In the genomic region with DNA sequence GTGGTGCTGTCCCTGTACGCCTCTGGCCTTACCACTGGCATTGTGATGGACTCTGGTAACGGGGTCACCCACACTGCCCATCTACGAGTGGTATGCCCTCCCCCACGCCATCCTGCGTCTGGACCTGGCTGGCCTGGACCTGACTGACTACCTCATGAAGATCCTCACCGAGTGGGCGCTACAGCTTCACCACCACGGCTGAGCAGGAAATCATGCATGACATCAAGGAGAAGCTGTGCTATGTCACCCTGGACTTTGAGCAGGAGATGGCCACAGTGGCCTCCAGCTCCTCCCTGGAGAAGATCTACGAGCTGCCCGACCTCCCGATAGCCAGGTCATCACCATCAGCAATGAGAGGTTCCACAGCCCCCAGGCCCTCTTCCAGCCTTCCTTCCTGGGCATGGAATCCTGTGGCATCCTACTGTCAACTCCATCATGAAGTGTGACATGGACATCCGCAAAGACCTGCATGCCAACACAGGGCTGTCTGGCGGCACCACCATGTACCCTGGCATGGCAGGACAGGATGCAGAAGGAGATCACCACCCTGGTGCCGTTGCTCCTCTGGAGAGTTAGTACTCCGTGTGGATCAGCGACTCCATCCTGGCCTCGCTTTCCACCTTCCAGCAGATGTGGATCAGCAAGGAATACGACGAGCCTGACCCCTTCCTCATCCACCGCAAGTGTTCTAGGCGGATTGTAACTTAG, we compare ENCODE assay signal across 25 cellular contexts.
"Had no signal": no experiment of that assay in that cellular context is flagged by ENCODE, and none has a peak within 500 bp of the region (broad histone marks: within the 10 kb centered on the region; RNA-seq: fewer than 3 reads in every experiment).

No MANE protein-coding gene starts in this region.

- H3K4me3 Mint-ChIP-seq: activated CD8-positive, alpha-beta T cell treated with anti-CD3 and anti-CD28 coated beads for 36 hours; activated naive CD8-positive, alpha-beta T cell treated with anti-CD3 and anti-CD28 coated beads, Interleukin-2, amount 10 ng/mL, durations not matched to agents 7 days and 5 days had no signal

- H3K4me3 ChIP-seq: adrenal gland, ascending aorta, body of pancreas, cardiac muscle cell, Peyer's patch, SJCRH30 had no signal

- H3K27me3 Mint-ChIP-seq: activated CD8-positive, alpha-beta T cell treated with anti-CD3 and anti-CD28 coated beads for 36 hours; activated naive CD8-positive, alpha-beta T cell treated with anti-CD3 and anti-CD28 coated beads, Interleukin-2, amount 10 ng/mL, durations not matched to agents 7 days and 5 days had no signal

- H3K36me3 ChIP-seq: adrenal gland, ascending aorta, cardiac muscle cell, Peyer's patch, WERI-Rb-1 had no signal

- DNase-seq: activated CD4-positive, alpha-beta T cell treated with anti-CD3 and anti-CD28 coated beads for 4 hours; activated CD8-positive, alpha-beta memory T cell treated with anti-CD3 and anti-CD28 coated beads, Interleukin-2, amount 50 U/mL, for 4 hours; activated CD8-positive, alpha-beta T cell treated with anti-CD3 and anti-CD28 coated beads for 36 hours; activated naive CD4-positive, alpha-beta T cell treated with anti-CD3 and anti-CD28 coated beads, Interleukin-2, amount 50 U/mL, for 16 hours; activated naive CD8-positive, alpha-beta T cell treated with anti-CD3 and anti-CD28 coated beads, Interleukin-2, amount 10 ng/mL, durations not matched to agents 7 days and 5 days; adrenal gland; body of pancreas; cerebellar nuclear complex; NCI-H1092; NCI-H1417; NCI-H1694; NCI-H2029; NCI-H345; NCI-H510A; NCI-H526 treated with DMSO at 0.1 percent for 48 hours; Peyer's patch; Right ventricle myocardium superior; SJCRH30; SK-N-SH; T-helper 1 cell; WERI-Rb-1 had no signal

- H3K4me2 ChIP-seq: KMS-11, SK-N-SH had no signal

- H3K4me1 ChIP-seq: adrenal gland, ascending aorta, body of pancreas, Peyer's patch, SJCRH30 had no signal

- H3K27me3 ChIP-seq: adrenal gland, ascending aorta, body of pancreas, cardiac muscle cell, Peyer's patch, SJCRH30 had no signal

- H3K36me3 Mint-ChIP-seq: activated naive CD8-positive, alpha-beta T cell treated with anti-CD3 and anti-CD28 coated beads, Interleukin-2, amount 10 ng/mL, durations not matched to agents 7 days and 5 days had no signal

- ATAC-seq: activated CD8-positive, alpha-beta T cell treated with anti-CD3 and anti-CD28 coated beads for 36 hours; body of pancreas had no signal

- H3K9me3 Mint-ChIP-seq: activated naive CD8-positive, alpha-beta T cell treated with anti-CD3 and anti-CD28 coated beads, Interleukin-2, amount 10 ng/mL, durations not matched to agents 7 days and 5 days had no signal

- H3K9me3 ChIP-seq: adrenal gland, ascending aorta, body of pancreas, Peyer's patch, SJCRH30, SK-N-SH had no signal

- H3K27ac ChIP-seq: adrenal gland, ascending aorta, body of pancreas, cardiac muscle cell, KMS-11, Peyer's patch, RWPE1, SJCRH30, WERI-Rb-1 had no signal

- H3K4me1 Mint-ChIP-seq: activated naive CD8-positive, alpha-beta T cell treated with anti-CD3 and anti-CD28 coated beads, Interleukin-2, amount 10 ng/mL, durations not matched to agents 7 days and 5 days had no signal

- H3K27ac Mint-ChIP-seq: activated CD8-positive, alpha-beta T cell treated with anti-CD3 and anti-CD28 coated beads for 36 hours; activated naive CD8-positive, alpha-beta T cell treated with anti-CD3 and anti-CD28 coated beads, Interleukin-2, amount 10 ng/mL, durations not matched to agents 7 days and 5 days had no signal
